9 cellular contexts compared by ENCODE assay signal in the genomic region with DNA sequence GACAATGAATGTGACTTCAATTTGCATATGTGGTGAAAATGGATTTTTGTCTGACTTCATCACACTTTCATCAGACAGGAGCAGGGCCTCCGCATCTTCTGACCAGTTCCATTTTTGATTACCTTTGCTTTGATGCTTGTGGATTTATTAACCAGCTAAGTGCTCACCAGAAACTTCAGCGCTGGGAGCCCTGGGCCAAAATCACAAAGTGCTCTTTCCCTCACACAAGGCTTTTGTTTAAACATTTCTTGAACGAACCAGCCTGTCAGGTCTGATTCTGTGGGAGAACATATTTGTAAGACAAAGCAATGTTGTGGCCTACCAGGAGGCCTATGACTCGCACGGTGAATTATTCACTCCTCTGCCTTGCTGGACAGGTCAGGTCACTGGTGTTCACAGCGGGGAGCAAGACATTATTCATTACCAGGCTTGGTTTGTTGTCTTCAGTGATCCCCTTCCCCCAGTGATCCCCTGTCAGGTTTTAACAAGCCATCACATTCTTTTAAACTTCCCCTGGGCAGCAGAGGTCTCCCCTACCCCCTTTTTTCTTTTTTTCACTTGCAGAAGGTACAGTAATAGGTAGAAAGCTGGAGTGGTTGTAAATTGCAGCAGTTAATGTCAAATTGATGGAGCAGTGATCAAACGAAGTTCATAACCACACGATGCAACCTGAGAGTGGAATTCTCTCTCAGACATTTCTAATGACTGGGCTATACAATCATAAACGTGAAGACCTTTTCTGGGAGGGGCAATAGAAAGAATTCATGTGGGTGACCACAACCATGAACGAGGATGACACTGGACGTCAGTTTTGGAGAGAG.
DNase-seq lines count a peak whose midpoint lies in the region; ATAC-seq, FAIRE-seq and TF ChIP-seq lines count a peak whose summit lies in the region.
"Had no signal": no experiment of that assay in that cellular context is flagged by ENCODE, and none has a peak within 500 bp of the region (broad histone marks: within the 10 kb centered on the region; RNA-seq: fewer than 3 reads in every experiment).

No MANE protein-coding gene starts in this region.

- no peaks in the 10 kb centered on the region for H3K9me1 ChIP-seq in endothelial cell of umbilical vein (replicated peaks; ENCODE audit: control insufficient read depth, extremely low read depth, insufficient read depth, low read length)

- dilution Hi-C loops in endothelial cell of umbilical vein (cut with MboI; ENCODE audit: extremely low pct_ligation_motif_present, low sequenced_read_pairs): no loop called here

- H3K4me2 ChIP-seq in endothelial cell of umbilical vein (ENCODE audit: insufficient read depth, low read length): no peak overlapping the region

- peak overlapping the region; percentile 72; the same call in 1 of the 2 replicates for H3K27ac ChIP-seq in HUES6 (ENCODE audit: low read depth, low read length)
- H3K27ac ChIP-seq in endothelial cell of umbilical vein (ENCODE audit: insufficient read depth, low read depth, low read length): no peak overlapping the region
- H3K27ac ChIP-seq: SK-N-MC had no signal

- H3K9ac ChIP-seq in HUES6 (ENCODE audit: low read length) (peak overlapping the region; percentile 53), endothelial cell of umbilical vein (replicated peaks; ENCODE audit: extremely low read depth, insufficient read depth, low read length) (no peak overlapping the region)

- no peak for TF ChIP-seq POLR2A in endothelial cell of umbilical vein (IDR thresholded peaks at IDR 0.05; ENCODE audit: low read depth, low read length)

- ATAC-seq in GM19023 (IDR thresholded peaks at IDR 0.05; ENCODE audit: unreplicated experiment) (peak; percentile 48), GM19455 (IDR thresholded peaks at IDR 0.05; ENCODE audit: unreplicated experiment) (no peak)

- H3K36me3 ChIP-seq in HUES6 (ENCODE audit: control insufficient read depth, insufficient read depth, low read length): no peaks in the 10 kb centered on the region
- H3K36me3 ChIP-seq in endothelial cell of umbilical vein (ENCODE audit: control insufficient read depth in 2 of 2, extremely low read depth in 1 of 2, insufficient read depth in 2 of 2, low read length in 2 of 2): no peaks in the 10 kb centered on the region

- DNase-seq in endothelial cell of umbilical vein (ENCODE audit: low read depth, low spot score) (peak; percentile 44), pulmonary artery endothelial cell (ENCODE audit: low read depth, low spot score) (peak; percentile 4), anterior cingulate cortex (lab: John Stamatoyannopoulos, UW) (no peak), COLO668 (lab: John Stamatoyannopoulos, UW; ENCODE audit: unreplicated experiment) (no peak), superior temporal gyrus (ENCODE audit: extremely low spot score) (no peak)

- intact Hi-C loops in endothelial cell of umbilical vein (cut with micrococcal nuclease): no loop called here

- no TSS peak for BruUV-seq in endothelial cell of umbilical vein (replicated peaks; lab: Mats Ljungman, UMichigan)

- no peaks in the 10 kb centered on the region for H3K79me2 ChIP-seq in endothelial cell of umbilical vein (ENCODE audit: control insufficient read depth, insufficient read depth, low read length)

- peak overlapping the region; percentile 32 for H3K4me3 ChIP-seq in HUES6 (ENCODE audit: low read depth, low read length)
- no peak overlapping the region for H3K4me3 ChIP-seq in endothelial cell of umbilical vein (replicated peaks in 1 of 3; ENCODE audit: insufficient read depth in 1 of 3, low read depth in 1 of 3, low read length in 3 of 3)
- H3K4me3 ChIP-seq: SK-N-MC had no signal

- POLR2A ChIA-PET in endothelial cell of umbilical vein (lab: Charles Lee): no interaction called here

- peaks cover 8% of the 10 kb centered on the region; the same call in 1 of the 2 replicates for H3K9me3 ChIP-seq in HUES6 (ENCODE audit: control insufficient read depth, insufficient read depth, low read depth, low read length)
- H3K9me3 ChIP-seq in endothelial cell of umbilical vein (replicated peaks; ENCODE audit: control insufficient read depth, insufficient read depth, low read length): no peaks in the 10 kb centered on the region

- H3K27me3 ChIP-seq in HUES6 (ENCODE audit: control insufficient read depth, insufficient read depth, low read length) (no peaks in the 10 kb centered on the region), endothelial cell of umbilical vein (ENCODE audit: control insufficient read depth in 2 of 2, insufficient read depth in 2 of 2, low read length in 2 of 2) (no peaks in the 10 kb centered on the region)

- H2AFZ ChIP-seq in endothelial cell of umbilical vein (ENCODE audit: low read depth, low read length): no peak overlapping the region

- no peaks in the 10 kb centered on the region for H4K20me1 ChIP-seq in endothelial cell of umbilical vein (replicated peaks; ENCODE audit: control insufficient read depth, extremely low read depth, insufficient read depth, low read length)

- peak; percentile 89 for FAIRE-seq in endothelial cell of umbilical vein (lab: Jason Lieb, UNC)

- TF ChIP-seq CTCF in endothelial cell of umbilical vein (IDR thresholded peaks at IDR 0.05; ENCODE audit: extremely low read depth in 1 of 2, insufficient read depth in 1 of 2, low read depth in 1 of 2, low read length in 2 of 2): no peak

- peaks cover 40% of the 10 kb centered on the region for H3K4me1 ChIP-seq in HUES6 (ENCODE audit: control insufficient read depth, insufficient read depth, low read length)
- no peaks in the 10 kb centered on the region for H3K4me1 ChIP-seq in endothelial cell of umbilical vein (ENCODE audit: control insufficient read depth, extremely low read depth, insufficient read depth, low read length)

- CTCF ChIA-PET in endothelial cell of umbilical vein (lab: Charles Lee): no interaction called here

TF ChIP-seq in endothelial cell of umbilical vein, 7 proteins besides CTCF, POLR2A, EP300 and RAD21:
- TF ChIP-seq POLR2AphosphoS5 (IDR thresholded peaks at IDR 0.05; ENCODE audit: insufficient read depth, low read depth, low read length) (no peak), MYC (IDR thresholded peaks at IDR 0.05; ENCODE audit: low read depth, low read length) (no peak), FOS (IDR thresholded peaks at IDR 0.05; ENCODE audit: borderline replicate concordance, insufficient read depth, low read length) (peak; percentile 61)
- TF ChIP-seq, protein P1, sequence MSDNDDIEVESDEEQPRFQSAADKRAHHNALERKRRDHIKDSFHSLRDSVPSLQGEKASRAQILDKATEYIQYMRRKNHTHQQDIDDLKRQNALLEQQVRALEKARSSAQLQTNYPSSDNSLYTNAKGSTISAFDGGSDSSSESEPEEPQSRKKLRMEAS (IDR thresholded peaks at IDR 0.05; ENCODE audit: insufficient read depth, insufficient read length): no peak

Comparison
In these comparisons a context has a peak if more than half of its experiments do, and no peak if none do; other contexts are left out.
1. DNase-seq: peak in endothelial cell of umbilical vein (single experiment) and pulmonary artery endothelial cell (single experiment); none in anterior cingulate cortex (0 of 58), COLO668 (single experiment) and superior temporal gyrus (single experiment).